27 cellular contexts compared by ENCODE assay signal in the genomic region with DNA sequence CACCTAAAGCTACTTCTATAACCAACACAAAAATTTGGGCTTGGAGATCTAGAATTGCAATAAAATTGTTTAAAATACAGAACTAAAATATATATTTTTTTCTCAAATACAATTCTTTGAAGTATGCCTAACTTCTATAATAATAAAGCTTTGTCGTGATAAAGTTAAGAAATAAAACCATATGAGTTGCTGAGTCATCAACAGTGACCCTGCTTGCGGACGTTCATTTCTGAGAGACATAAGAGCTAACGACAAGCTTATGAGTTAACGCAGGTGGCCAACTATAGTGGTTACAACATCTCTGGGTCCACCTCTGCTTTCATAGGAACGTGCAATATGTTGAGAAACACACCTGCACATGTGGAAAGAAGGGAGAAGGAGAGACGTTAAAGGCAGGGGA.
"Had no signal": no experiment of that assay in that cellular context is flagged by ENCODE, and none has a peak within 500 bp of the region (broad histone marks: within the 10 kb centered on the region; RNA-seq: fewer than 3 reads in every experiment).

No MANE protein-coding gene starts in this region.

- H3K27ac ChIP-seq: colonic mucosa, epithelial cell of prostate, esophagus squamous epithelium, gastrocnemius medialis, heart right ventricle, left lung, lower lobe of right lung had no signal

- H3K27me3 Mint-ChIP-seq: dendritic cell treated with granulocyte-macrophage colony-stimulating factor and Interleukin-4, amounts not matched to agents 40 ng/mL and 50 ng/mL, for 4 days had no signal

- FAIRE-seq: endometrium, islet of Langerhans, keratinocyte had no signal

- H3K9me3 Mint-ChIP-seq: dendritic cell treated with granulocyte-macrophage colony-stimulating factor and Interleukin-4, amounts not matched to agents 40 ng/mL and 50 ng/mL, for 4 days; effector memory CD8-positive, alpha-beta T cell; mesothelial cell of epicardium had no signal

- H3K4me3 Mint-ChIP-seq: dendritic cell treated with granulocyte-macrophage colony-stimulating factor and Interleukin-4, amounts not matched to agents 40 ng/mL and 50 ng/mL, for 4 days; effector memory CD8-positive, alpha-beta T cell; endodermal cell; mesothelial cell of epicardium had no signal

- H3K27me3 ChIP-seq: colonic mucosa, esophagus squamous epithelium, gastrocnemius medialis, heart right ventricle, left lung had no signal

- H3K4me1 ChIP-seq: colonic mucosa, esophagus squamous epithelium, gastrocnemius medialis, heart right ventricle, lower lobe of right lung had no signal

- H3K27ac Mint-ChIP-seq: dendritic cell treated with granulocyte-macrophage colony-stimulating factor and Interleukin-4, amounts not matched to agents 40 ng/mL and 50 ng/mL, for 4 days; effector memory CD8-positive, alpha-beta T cell; endodermal cell; mesothelial cell of epicardium had no signal

- DNase-seq: colonic mucosa; cortex of kidney; effector CD8-positive, alpha-beta T cell; effector memory CD8-positive, alpha-beta T cell; endodermal cell; erythroblast; esophagus squamous epithelium; foreskin fibroblast; foreskin melanocyte; gastrocnemius medialis; glutamatergic neuron; head of caudate nucleus; heart right ventricle; hippocampal formation; left cardiac atrium; left lung; left ventricle myocardium superior; lower lobe of right lung; mesenchymal stem cell; mucosa of descending colon had no signal

- H3K4me3 ChIP-seq: colonic mucosa, esophagus squamous epithelium, gastrocnemius medialis, heart right ventricle, left lung, lower lobe of right lung, mucosa of descending colon had no signal

- H3K36me3 Mint-ChIP-seq: mesothelial cell of epicardium had no signal

- H3K9me3 ChIP-seq: colonic mucosa, esophagus squamous epithelium, gastrocnemius medialis, heart right ventricle, left lung, lower lobe of right lung, mucosa of descending colon had no signal

- ATAC-seq: effector memory CD8-positive, alpha-beta T cell; esophagus mucosa; gastrocnemius medialis; heart right ventricle; left cardiac atrium; left lung; left ventricle myocardium superior; lower lobe of right lung; mucosa of descending colon had no signal

- H3K36me3 ChIP-seq: colonic mucosa, esophagus squamous epithelium, gastrocnemius medialis, heart right ventricle, left lung, lower lobe of right lung had no signal
